Comparison of ENCODE assay signal across 1 cellular context in the genomic region with DNA sequence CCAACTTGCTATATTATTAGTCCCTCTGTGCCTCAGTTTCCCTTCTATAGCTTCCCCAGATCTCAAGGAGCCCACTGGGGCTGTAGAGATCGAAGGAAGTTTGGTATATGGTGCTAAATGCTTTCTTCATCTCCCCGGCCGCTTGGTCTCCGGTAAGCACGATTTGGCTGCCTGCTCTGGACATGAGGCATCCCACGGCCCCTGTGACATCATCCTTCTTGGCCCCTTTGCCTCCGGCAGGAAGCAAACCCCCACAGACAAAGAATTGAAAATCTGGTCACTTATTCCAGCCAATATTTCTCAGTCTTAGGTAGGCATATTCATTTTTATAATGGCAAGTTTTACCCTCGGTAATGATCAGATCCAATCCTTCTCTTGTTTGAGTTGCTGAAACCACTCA.
TF ChIP-seq lines count a peak whose summit lies in the region.

No MANE protein-coding gene starts in this region.

TF ChIP-seq in H1, 55 proteins besides CTCF, POLR2A, EP300 and RAD21 (continued from another document):
- TF ChIP-seq NANOG (IDR thresholded peaks at IDR 0.05; ENCODE audit: insufficient read depth, low read depth, low read length, poor library complexity, severe bottlenecking): no peak
- no peak for TF ChIP-seq SAP30 (IDR thresholded peaks at IDR 0.05; ENCODE audit: insufficient read depth, insufficient replicate concordance, low read length)
- TF ChIP-seq SRF (IDR thresholded peaks at IDR 0.05; ENCODE audit: low read depth, low read length): no peak
- no peak for TF ChIP-seq TAF7 (optimal IDR thresholded peaks at IDR 0.05; ENCODE audit: borderline replicate concordance, low read depth, low read length)
- no peak for TF ChIP-seq CREB1 (IDR thresholded peaks at IDR 0.05)
- no peak for TF ChIP-seq BACH1 (IDR thresholded peaks at IDR 0.05; ENCODE audit: low read length)
- TF ChIP-seq MAFK (IDR thresholded peaks at IDR 0.05; ENCODE audit: low read depth, low read length): no peak
- TF ChIP-seq HDAC2 (IDR thresholded peaks at IDR 0.05; ENCODE audit: borderline replicate concordance in 1 of 2, low read depth in 2 of 2, low read length in 2 of 2): no peak
- TF ChIP-seq JUN (IDR thresholded peaks at IDR 0.05; ENCODE audit: low read depth, low read length): no peak
- no peak for TF ChIP-seq ZNF274 (IDR thresholded peaks at IDR 0.05; ENCODE audit: borderline replicate concordance, extremely low read depth, low read length)
- no peak for TF ChIP-seq SIRT6 (IDR thresholded peaks at IDR 0.05; ENCODE audit: low read length)
